1 cellular context compared by ENCODE assay signal in genomic region chr2:219630770-219631405, GRCh38.
TF ChIP-seq lines count a peak whose summit lies in the region.

No MANE protein-coding gene starts in this region.

TF ChIP-seq in GM23338, 12 proteins besides CTCF, POLR2A, EP300 and RAD21:
- TF ChIP-seq JUNB (IDR thresholded peaks at IDR 0.05; ENCODE audit: unreplicated experiment) (no peak), EZH2 (IDR thresholded peaks at IDR 0.05; ENCODE audit: low read depth, unreplicated experiment) (no peak), CREB1 (CRISPR knock-in tag; IDR thresholded peaks at IDR 0.05; ENCODE audit: low read depth) (no peak), ZNF114 (CRISPR knock-in tag; IDR thresholded peaks at IDR 0.05) (no peak), REST (IDR thresholded peaks at IDR 0.05; ENCODE audit: unreplicated experiment) (no peak), ZNF331 (CRISPR knock-in tag; IDR thresholded peaks at IDR 0.05; ENCODE audit: low read depth) (no peak), POLR2AphosphoS5 (IDR thresholded peaks at IDR 0.05; ENCODE audit: low read depth) (no peak), NANOG (IDR thresholded peaks at IDR 0.05; ENCODE audit: borderline replicate concordance) (no peak), STAT1 (IDR thresholded peaks at IDR 0.05; ENCODE audit: unreplicated experiment) (no peak), EZH2phosphoT487 (IDR thresholded peaks at IDR 0.05; ENCODE audit: unreplicated experiment) (no peak)
- TF ChIP-seq, protein P1, sequence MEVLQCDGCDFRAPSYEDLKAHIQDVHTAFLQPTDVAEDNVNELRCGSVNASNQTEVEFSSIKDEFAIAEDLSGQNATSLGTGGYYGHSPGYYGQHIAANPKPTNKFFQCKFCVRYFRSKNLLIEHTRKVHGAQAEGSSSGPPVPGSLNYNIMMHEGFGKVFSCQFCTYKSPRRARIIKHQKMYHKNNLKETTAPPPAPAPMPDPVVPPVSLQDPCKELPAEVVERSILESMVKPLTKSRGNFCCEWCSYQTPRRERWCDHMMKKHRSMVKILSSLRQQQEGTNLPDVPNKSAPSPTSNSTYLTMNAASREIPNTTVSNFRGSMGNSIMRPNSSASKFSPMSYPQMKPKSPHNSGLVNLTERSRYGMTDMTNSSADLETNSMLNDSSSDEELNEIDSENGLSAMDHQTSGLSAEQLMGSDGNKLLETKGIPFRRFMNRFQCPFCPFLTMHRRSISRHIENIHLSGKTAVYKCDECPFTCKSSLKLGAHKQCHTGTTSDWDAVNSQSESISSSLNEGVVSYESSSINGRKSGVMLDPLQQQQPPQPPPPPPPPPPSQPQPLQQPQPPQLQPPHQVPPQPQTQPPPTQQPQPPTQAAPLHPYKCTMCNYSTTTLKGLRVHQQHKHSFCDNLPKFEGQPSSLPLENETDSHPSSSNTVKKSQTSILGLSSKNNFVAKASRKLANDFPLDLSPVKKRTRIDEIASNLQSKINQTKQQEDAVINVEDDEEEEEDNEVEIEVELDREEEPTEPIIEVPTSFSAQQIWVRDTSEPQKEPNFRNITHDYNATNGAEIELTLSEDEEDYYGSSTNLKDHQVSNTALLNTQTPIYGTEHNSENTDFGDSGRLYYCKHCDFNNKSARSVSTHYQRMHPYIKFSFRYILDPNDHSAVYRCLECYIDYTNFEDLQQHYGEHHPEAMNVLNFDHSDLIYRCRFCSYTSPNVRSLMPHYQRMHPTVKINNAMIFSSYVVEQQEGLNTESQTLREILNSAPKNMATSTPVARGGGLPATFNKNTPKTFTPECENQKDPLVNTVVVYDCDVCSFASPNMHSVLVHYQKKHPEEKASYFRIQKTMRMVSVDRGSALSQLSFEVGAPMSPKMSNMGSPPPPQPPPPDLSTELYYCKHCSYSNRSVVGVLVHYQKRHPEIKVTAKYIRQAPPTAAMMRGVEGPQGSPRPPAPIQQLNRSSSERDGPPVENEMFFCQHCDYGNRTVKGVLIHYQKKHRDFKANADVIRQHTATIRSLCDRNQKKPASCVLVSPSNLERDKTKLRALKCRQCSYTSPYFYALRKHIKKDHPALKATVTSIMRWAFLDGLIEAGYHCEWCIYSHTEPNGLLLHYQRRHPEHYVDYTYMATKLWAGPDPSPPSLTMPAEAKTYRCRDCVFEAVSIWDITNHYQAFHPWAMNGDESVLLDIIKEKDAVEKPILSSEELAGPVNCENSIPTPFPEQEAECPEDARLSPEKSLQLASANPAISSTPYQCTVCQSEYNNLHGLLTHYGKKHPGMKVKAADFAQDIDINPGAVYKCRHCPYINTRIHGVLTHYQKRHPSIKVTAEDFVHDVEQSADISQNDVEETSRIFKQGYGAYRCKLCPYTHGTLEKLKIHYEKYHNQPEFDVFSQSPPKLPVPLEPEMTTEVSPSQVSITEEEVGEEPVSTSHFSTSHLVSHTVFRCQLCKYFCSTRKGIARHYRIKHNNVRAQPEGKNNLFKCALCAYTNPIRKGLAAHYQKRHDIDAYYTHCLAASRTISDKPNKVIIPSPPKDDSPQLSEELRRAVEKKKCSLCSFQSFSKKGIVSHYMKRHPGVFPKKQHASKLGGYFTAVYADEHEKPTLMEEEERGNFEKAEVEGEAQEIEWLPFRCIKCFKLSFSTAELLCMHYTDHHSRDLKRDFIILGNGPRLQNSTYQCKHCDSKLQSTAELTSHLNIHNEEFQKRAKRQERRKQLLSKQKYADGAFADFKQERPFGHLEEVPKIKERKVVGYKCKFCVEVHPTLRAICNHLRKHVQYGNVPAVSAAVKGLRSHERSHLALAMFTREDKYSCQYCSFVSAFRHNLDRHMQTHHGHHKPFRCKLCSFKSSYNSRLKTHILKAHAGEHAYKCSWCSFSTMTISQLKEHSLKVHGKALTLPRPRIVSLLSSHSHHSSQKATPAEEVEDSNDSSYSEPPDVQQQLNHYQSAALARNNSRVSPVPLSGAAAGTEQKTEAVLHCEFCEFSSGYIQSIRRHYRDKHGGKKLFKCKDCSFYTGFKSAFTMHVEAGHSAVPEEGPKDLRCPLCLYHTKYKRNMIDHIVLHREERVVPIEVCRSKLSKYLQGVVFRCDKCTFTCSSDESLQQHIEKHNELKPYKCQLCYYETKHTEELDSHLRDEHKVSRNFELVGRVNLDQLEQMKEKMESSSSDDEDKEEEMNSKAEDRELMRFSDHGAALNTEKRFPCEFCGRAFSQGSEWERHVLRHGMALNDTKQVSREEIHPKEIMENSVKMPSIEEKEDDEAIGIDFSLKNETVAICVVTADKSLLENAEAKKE (CRISPR knock-in tag; IDR thresholded peaks at IDR 0.05), result no peak
- TF ChIP-seq, protein P2, sequence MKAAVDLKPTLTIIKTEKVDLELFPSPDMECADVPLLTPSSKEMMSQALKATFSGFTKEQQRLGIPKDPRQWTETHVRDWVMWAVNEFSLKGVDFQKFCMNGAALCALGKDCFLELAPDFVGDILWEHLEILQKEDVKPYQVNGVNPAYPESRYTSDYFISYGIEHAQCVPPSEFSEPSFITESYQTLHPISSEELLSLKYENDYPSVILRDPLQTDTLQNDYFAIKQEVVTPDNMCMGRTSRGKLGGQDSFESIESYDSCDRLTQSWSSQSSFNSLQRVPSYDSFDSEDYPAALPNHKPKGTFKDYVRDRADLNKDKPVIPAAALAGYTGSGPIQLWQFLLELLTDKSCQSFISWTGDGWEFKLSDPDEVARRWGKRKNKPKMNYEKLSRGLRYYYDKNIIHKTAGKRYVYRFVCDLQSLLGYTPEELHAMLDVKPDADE (IDR thresholded peaks at IDR 0.05), result no peak
